Comparison of ENCODE assay signal across 1 cellular context in the genomic region with DNA sequence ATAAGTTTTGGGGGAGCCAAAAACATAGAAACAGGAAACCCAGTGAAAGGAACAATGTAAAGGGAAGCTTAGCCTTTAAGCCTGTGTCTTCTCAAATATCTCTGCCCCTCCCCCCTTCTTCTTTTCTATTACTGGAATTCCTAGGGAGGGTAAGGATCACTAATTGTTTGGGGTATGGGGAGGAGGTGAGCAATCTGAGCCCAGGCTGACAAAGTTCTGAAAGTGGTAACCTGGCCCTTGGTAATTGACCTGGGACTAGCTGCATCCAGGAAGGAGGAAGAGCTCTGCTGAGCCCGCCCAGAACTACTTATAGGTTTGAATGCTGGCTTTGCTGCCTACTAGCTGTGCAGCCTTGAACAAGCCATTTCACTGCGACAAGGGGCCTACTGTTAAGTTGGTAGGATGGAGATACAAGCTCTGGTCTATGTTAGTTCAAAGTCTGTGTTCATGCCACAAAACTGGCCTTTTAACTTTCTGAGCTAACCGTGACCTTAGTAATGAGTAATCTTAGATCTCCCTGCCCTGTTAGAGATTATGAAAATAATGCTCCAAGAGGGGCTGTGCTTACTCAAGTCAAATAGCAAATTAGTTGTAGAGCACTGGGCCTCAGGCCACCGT.
A peak's percentile ranks its signal among the peaks of the same experiment; 100 is the strongest.
TF ChIP-seq lines count a peak whose summit lies in the region.

No MANE protein-coding gene starts in this region.

TF ChIP-seq in HepG2, 621 proteins besides CTCF, POLR2A, EP300 and RAD21 (continued from another document and continues in another):
- TF ChIP-seq, protein P1, sequence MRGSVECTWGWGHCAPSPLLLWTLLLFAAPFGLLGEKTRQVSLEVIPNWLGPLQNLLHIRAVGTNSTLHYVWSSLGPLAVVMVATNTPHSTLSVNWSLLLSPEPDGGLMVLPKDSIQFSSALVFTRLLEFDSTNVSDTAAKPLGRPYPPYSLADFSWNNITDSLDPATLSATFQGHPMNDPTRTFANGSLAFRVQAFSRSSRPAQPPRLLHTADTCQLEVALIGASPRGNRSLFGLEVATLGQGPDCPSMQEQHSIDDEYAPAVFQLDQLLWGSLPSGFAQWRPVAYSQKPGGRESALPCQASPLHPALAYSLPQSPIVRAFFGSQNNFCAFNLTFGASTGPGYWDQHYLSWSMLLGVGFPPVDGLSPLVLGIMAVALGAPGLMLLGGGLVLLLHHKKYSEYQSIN (CRISPR knock-in tag; IDR thresholded peaks at IDR 0.05; ENCODE audit: borderline replicate concordance) = no peak
- TF ChIP-seq, protein P2, sequence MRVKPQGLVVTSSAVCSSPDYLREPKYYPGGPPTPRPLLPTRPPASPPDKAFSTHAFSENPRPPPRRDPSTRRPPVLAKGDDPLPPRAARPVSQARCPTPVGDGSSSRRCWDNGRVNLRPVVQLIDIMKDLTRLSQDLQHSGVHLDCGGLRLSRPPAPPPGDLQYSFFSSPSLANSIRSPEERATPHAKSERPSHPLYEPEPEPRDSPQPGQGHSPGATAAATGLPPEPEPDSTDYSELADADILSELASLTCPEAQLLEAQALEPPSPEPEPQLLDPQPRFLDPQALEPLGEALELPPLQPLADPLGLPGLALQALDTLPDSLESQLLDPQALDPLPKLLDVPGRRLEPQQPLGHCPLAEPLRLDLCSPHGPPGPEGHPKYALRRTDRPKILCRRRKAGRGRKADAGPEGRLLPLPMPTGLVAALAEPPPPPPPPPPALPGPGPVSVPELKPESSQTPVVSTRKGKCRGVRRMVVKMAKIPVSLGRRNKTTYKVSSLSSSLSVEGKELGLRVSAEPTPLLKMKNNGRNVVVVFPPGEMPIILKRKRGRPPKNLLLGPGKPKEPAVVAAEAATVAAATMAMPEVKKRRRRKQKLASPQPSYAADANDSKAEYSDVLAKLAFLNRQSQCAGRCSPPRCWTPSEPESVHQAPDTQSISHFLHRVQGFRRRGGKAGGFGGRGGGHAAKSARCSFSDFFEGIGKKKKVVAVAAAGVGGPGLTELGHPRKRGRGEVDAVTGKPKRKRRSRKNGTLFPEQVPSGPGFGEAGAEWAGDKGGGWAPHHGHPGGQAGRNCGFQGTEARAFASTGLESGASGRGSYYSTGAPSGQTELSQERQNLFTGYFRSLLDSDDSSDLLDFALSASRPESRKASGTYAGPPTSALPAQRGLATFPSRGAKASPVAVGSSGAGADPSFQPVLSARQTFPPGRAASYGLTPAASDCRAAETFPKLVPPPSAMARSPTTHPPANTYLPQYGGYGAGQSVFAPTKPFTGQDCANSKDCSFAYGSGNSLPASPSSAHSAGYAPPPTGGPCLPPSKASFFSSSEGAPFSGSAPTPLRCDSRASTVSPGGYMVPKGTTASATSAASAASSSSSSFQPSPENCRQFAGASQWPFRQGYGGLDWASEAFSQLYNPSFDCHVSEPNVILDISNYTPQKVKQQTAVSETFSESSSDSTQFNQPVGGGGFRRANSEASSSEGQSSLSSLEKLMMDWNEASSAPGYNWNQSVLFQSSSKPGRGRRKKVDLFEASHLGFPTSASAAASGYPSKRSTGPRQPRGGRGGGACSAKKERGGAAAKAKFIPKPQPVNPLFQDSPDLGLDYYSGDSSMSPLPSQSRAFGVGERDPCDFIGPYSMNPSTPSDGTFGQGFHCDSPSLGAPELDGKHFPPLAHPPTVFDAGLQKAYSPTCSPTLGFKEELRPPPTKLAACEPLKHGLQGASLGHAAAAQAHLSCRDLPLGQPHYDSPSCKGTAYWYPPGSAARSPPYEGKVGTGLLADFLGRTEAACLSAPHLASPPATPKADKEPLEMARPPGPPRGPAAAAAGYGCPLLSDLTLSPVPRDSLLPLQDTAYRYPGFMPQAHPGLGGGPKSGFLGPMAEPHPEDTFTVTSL (CRISPR knock-in tag; IDR thresholded peaks at IDR 0.05; ENCODE audit: borderline replicate concordance) = no peak
- TF ChIP-seq, protein P3, sequence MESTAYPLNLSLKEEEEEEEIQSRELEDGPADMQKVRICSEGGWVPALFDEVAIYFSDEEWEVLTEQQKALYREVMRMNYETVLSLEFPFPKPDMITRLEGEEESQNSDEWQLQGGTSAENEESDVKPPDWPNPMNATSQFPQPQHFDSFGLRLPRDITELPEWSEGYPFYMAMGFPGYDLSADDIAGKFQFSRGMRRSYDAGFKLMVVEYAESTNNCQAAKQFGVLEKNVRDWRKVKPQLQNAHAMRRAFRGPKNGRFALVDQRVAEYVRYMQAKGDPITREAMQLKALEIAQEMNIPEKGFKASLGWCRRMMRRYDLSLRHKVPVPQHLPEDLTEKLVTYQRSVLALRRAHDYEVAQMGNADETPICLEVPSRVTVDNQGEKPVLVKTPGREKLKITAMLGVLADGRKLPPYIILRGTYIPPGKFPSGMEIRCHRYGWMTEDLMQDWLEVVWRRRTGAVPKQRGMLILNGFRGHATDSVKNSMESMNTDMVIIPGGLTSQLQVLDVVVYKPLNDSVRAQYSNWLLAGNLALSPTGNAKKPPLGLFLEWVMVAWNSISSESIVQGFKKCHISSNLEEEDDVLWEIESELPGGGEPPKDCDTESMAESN (CRISPR knock-in tag; conservative IDR thresholded peaks at IDR 0.05) = no peak
- no peak for TF ChIP-seq STAG1 (CRISPR knock-in tag; IDR thresholded peaks at IDR 0.05)
- TF ChIP-seq, protein P4, sequence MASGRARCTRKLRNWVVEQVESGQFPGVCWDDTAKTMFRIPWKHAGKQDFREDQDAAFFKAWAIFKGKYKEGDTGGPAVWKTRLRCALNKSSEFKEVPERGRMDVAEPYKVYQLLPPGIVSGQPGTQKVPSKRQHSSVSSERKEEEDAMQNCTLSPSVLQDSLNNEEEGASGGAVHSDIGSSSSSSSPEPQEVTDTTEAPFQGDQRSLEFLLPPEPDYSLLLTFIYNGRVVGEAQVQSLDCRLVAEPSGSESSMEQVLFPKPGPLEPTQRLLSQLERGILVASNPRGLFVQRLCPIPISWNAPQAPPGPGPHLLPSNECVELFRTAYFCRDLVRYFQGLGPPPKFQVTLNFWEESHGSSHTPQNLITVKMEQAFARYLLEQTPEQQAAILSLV (CRISPR knock-in tag; IDR thresholded peaks at IDR 0.05; ENCODE audit: borderline replicate concordance) = no peak
- TF ChIP-seq RFX3 (CRISPR knock-in tag; IDR thresholded peaks at IDR 0.05) = no peak
- TF ChIP-seq GATAD2A (CRISPR knock-in tag; IDR thresholded peaks at IDR 0.05) = 0 out of 2 replicates have a peak, but pooled peaks have one; percentile 13
- TF ChIP-seq ZNF598 (CRISPR knock-in tag; IDR thresholded peaks at IDR 0.05; ENCODE audit: borderline replicate concordance) = no peak
- TF ChIP-seq RELA (CRISPR knock-in tag; IDR thresholded peaks at IDR 0.05) = no peak
- TF ChIP-seq ATF7-NPFF (CRISPR knock-in tag; IDR thresholded peaks at IDR 0.05; ENCODE audit: low read depth) = no peak
- TF ChIP-seq SMAD9 (CRISPR knock-in tag; IDR thresholded peaks at IDR 0.05) = no peak
- TF ChIP-seq, protein P5, sequence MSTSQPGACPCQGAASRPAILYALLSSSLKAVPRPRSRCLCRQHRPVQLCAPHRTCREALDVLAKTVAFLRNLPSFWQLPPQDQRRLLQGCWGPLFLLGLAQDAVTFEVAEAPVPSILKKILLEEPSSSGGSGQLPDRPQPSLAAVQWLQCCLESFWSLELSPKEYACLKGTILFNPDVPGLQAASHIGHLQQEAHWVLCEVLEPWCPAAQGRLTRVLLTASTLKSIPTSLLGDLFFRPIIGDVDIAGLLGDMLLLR (CRISPR knock-in tag; IDR thresholded peaks at IDR 0.05) = no peak
- TF ChIP-seq ZMYM3 (CRISPR knock-in tag; IDR thresholded peaks at IDR 0.05) = no peak
- TF ChIP-seq, protein P6, sequence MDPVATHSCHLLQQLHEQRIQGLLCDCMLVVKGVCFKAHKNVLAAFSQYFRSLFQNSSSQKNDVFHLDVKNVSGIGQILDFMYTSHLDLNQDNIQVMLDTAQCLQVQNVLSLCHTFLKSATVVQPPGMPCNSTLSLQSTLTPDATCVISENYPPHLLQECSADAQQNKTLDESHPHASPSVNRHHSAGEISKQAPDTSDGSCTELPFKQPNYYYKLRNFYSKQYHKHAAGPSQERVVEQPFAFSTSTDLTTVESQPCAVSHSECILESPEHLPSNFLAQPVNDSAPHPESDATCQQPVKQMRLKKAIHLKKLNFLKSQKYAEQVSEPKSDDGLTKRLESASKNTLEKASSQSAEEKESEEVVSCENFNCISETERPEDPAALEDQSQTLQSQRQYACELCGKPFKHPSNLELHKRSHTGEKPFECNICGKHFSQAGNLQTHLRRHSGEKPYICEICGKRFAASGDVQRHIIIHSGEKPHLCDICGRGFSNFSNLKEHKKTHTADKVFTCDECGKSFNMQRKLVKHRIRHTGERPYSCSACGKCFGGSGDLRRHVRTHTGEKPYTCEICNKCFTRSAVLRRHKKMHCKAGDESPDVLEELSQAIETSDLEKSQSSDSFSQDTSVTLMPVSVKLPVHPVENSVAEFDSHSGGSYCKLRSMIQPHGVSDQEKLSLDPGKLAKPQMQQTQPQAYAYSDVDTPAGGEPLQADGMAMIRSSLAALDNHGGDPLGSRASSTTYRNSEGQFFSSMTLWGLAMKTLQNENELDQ (CRISPR knock-in tag; IDR thresholded peaks at IDR 0.05; ENCODE audit: borderline replicate concordance) = no peak
- TF ChIP-seq ISX (CRISPR knock-in tag; conservative IDR thresholded peaks at IDR 0.05) = no peak
- TF ChIP-seq TEAD2 (CRISPR knock-in tag; IDR thresholded peaks at IDR 0.05) = no peak
- TF ChIP-seq ZKSCAN5 (CRISPR knock-in tag; IDR thresholded peaks at IDR 0.05) = no peak
- no peak for TF ChIP-seq NFE2L2 (IDR thresholded peaks at IDR 0.05; ENCODE audit: low read length)
- TF ChIP-seq ZFP41 (CRISPR knock-in tag; IDR thresholded peaks at IDR 0.05; ENCODE audit: borderline replicate concordance) = no peak
- TF ChIP-seq SRSF9 (IDR thresholded peaks at IDR 0.05; ENCODE audit: borderline replicate concordance, insufficient read depth, low read depth, low read length, poor library complexity, severe bottlenecking) = no peak
- TF ChIP-seq KLF9 (CRISPR knock-in tag; IDR thresholded peaks at IDR 0.05; ENCODE audit: low read depth) = no peak
- no peak for TF ChIP-seq BRCA1 (CRISPR knock-in tag; IDR thresholded peaks at IDR 0.05)
- no peak for TF ChIP-seq ZFP36L2 (CRISPR knock-in tag; IDR thresholded peaks at IDR 0.05)
- TF ChIP-seq MTF1 (CRISPR knock-in tag; IDR thresholded peaks at IDR 0.05) = no peak
- TF ChIP-seq FOXJ3 (CRISPR knock-in tag; IDR thresholded peaks at IDR 0.05; ENCODE audit: borderline replicate concordance) = 0 out of 2 replicates have a peak, but pooled peaks have one; percentile 26
- no peak for TF ChIP-seq KMT2B (CRISPR knock-in tag; IDR thresholded peaks at IDR 0.05)
- TF ChIP-seq REXO4 (CRISPR knock-in tag; IDR thresholded peaks at IDR 0.05; ENCODE audit: borderline replicate concordance) = no peak
- no peak for TF ChIP-seq ERF (CRISPR knock-in tag; IDR thresholded peaks at IDR 0.05)
- no peak for TF ChIP-seq ZFP1 (CRISPR knock-in tag; IDR thresholded peaks at IDR 0.05)
- TF ChIP-seq MLLT10 (CRISPR knock-in tag; IDR thresholded peaks at IDR 0.05) = no peak
- TF ChIP-seq, protein P7, sequence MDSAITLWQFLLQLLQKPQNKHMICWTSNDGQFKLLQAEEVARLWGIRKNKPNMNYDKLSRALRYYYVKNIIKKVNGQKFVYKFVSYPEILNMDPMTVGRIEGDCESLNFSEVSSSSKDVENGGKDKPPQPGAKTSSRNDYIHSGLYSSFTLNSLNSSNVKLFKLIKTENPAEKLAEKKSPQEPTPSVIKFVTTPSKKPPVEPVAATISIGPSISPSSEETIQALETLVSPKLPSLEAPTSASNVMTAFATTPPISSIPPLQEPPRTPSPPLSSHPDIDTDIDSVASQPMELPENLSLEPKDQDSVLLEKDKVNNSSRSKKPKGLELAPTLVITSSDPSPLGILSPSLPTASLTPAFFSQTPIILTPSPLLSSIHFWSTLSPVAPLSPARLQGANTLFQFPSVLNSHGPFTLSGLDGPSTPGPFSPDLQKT (CRISPR knock-in tag; IDR thresholded peaks at IDR 0.05; ENCODE audit: borderline replicate concordance) = no peak
- TF ChIP-seq ZNF558 (CRISPR knock-in tag; IDR thresholded peaks at IDR 0.05; ENCODE audit: borderline replicate concordance) = no peak
- TF ChIP-seq TBP (CRISPR knock-in tag; IDR thresholded peaks at IDR 0.05) = no peak
- TF ChIP-seq ZNF660 (CRISPR knock-in tag; IDR thresholded peaks at IDR 0.05; ENCODE audit: borderline replicate concordance, low read depth) = no peak
- no peak for TF ChIP-seq PRPF4 (IDR thresholded peaks at IDR 0.05; ENCODE audit: low read depth, low read length, poor library complexity, severe bottlenecking)
- TF ChIP-seq ZNF569 (CRISPR knock-in tag; IDR thresholded peaks at IDR 0.05; ENCODE audit: borderline replicate concordance) = no peak
- no peak for TF ChIP-seq ZNF441 (CRISPR knock-in tag; IDR thresholded peaks at IDR 0.05; ENCODE audit: borderline replicate concordance)
- no peak for TF ChIP-seq ZNF234 (CRISPR knock-in tag; conservative IDR thresholded peaks at IDR 0.05)
- TF ChIP-seq ZNF33B (CRISPR knock-in tag; IDR thresholded peaks at IDR 0.05) = no peak
- TF ChIP-seq, protein P8, sequence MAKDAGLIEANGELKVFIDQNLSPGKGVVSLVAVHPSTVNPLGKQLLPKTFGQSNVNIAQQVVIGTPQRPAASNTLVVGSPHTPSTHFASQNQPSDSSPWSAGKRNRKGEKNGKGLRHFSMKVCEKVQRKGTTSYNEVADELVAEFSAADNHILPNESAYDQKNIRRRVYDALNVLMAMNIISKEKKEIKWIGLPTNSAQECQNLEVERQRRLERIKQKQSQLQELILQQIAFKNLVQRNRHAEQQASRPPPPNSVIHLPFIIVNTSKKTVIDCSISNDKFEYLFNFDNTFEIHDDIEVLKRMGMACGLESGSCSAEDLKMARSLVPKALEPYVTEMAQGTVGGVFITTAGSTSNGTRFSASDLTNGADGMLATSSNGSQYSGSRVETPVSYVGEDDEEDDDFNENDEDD (CRISPR knock-in tag; IDR thresholded peaks at IDR 0.05; ENCODE audit: borderline replicate concordance) = no peak
- TF ChIP-seq, protein P9, sequence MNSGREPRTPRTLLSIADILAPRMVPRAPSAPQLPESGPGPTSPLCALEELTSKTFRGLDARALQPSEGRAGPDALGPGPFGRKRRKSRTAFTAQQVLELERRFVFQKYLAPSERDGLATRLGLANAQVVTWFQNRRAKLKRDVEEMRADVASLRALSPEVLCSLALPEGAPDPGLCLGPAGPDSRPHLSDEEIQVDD (CRISPR knock-in tag; IDR thresholded peaks at IDR 0.05; ENCODE audit: borderline replicate concordance) = no peak
- TF ChIP-seq SAFB2 (CRISPR knock-in tag; IDR thresholded peaks at IDR 0.05; ENCODE audit: borderline replicate concordance, low read depth) = no peak
- TF ChIP-seq ZNF615 (CRISPR knock-in tag; IDR thresholded peaks at IDR 0.05; ENCODE audit: borderline replicate concordance) = no peak
- no peak for TF ChIP-seq SMARCC2 (IDR thresholded peaks at IDR 0.05)
- 0 out of 2 replicates have a peak, but pooled peaks have one; percentile 38 for TF ChIP-seq KAT8 (CRISPR knock-in tag; IDR thresholded peaks at IDR 0.05)
- no peak for TF ChIP-seq ZFP90 (CRISPR knock-in tag; IDR thresholded peaks at IDR 0.05; ENCODE audit: borderline replicate concordance)
- TF ChIP-seq, protein P10, sequence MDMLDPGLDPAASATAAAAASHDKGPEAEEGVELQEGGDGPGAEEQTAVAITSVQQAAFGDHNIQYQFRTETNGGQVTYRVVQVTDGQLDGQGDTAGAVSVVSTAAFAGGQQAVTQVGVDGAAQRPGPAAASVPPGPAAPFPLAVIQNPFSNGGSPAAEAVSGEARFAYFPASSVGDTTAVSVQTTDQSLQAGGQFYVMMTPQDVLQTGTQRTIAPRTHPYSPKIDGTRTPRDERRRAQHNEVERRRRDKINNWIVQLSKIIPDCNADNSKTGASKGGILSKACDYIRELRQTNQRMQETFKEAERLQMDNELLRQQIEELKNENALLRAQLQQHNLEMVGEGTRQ (IDR thresholded peaks at IDR 0.05; ENCODE audit: low read depth, low read length) = no peak
- TF ChIP-seq, protein P10 (CRISPR knock-in tag; IDR thresholded peaks at IDR 0.05; ENCODE audit: borderline replicate concordance) = no peak
